Comparison of ENCODE assay signal across 23 cellular contexts in the genomic region with DNA sequence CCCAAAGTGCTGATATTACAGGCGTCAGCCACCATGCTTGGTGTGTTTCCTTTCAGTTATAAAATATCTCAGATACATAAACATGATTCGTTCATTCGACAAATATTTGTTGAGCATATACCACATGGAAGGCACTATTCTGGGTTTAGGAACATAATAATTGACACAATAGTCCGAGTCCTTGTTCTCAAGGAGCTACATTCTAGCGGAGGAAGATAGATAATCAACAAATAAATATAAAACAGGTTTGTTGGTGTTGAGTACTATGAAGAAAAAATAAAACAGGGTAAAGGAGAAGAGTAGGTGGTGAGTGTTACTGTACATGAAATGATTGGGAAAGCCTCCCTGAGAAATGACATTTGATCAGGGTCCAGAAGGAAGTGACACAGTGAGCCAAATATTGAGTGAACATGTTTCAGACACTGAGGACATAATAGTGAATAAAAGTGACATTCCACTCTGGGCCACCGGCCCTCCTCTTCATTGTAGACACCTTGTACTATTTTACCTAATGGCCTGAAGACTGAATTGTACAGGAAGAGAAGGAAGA.
"Had no signal": no experiment of that assay in that cellular context is flagged by ENCODE, and none has a peak within 500 bp of the region (broad histone marks: within the 10 kb centered on the region; RNA-seq: fewer than 3 reads in every experiment).

No MANE protein-coding gene starts in this region.

- DNase-seq: activated CD4-positive, alpha-beta memory T cell treated with anti-CD3 and anti-CD28 coated beads, Interleukin-2, amount 10 ng/mL, durations not matched to agents 7 days and 5 days; activated CD4-positive, alpha-beta T cell treated with anti-CD3 and anti-CD28 coated beads for 1 hour; activated CD8-positive, alpha-beta memory T cell treated with anti-CD3 and anti-CD28 coated beads, Interleukin-2, amount 50 U/mL, for 4 hours; activated gamma-delta T cell; activated T-cell treated with anti-CD3 and anti-CD28 coated beads, Interleukin-2, amount 50 U/mL, for 48 hours; adrenal gland; cerebellar nuclear complex; cortex of kidney; effector CD8-positive, alpha-beta T cell; heart right ventricle; immature natural killer cell; kidney glomerular epithelial cell; retina; stimulated activated CD8-positive, alpha-beta memory T cell treated with anti-CD3 and anti-CD28 coated beads, Interleukin-4, amount 100 ng/mL, for 48 hours; stimulated activated naive CD8-positive, alpha-beta T cell treated with anti-CD3 and anti-CD28 coated beads, Interleukin-15, Interleukin-2, amounts not matched to agents 100 U/mL and 50 U/mL, for 24 hours; T-helper 1 cell; T1000; transverse colon; WERI-Rb-1 had no signal

- H3K27ac ChIP-seq: adrenal gland, gastroesophageal sphincter, heart right ventricle, suprapubic skin, transverse colon, vagina, WERI-Rb-1 had no signal

- H3K27me3 ChIP-seq: adrenal gland, gastroesophageal sphincter, heart right ventricle, suprapubic skin, transverse colon, vagina had no signal

- H3K36me3 ChIP-seq: adrenal gland, gastroesophageal sphincter, heart right ventricle, suprapubic skin, transverse colon, vagina, WERI-Rb-1 had no signal

- H3K4me3 ChIP-seq: adrenal gland, gastroesophageal sphincter, heart right ventricle, suprapubic skin, transverse colon, vagina had no signal

- H3K9me3 ChIP-seq: adrenal gland, gastroesophageal sphincter, heart right ventricle, suprapubic skin, transverse colon, vagina had no signal

- ATAC-seq: esophagus mucosa; gastroesophageal sphincter; stimulated activated naive CD8-positive, alpha-beta T cell treated with anti-CD3 and anti-CD28 coated beads, Interleukin-15, Interleukin-2, amounts not matched to agents 100 U/mL and 50 U/mL, for 24 hours had no signal
